22 cellular contexts compared by ENCODE assay signal in genomic region chr15:84949043-84949442, GRCh38. TPM values are rescaled to one million over a fixed set of nuclear protein-coding genes. Genes with fewer than 3 reads are reported as not detected.
DNase-seq lines count a peak whose midpoint lies in the region; ATAC-seq and TF ChIP-seq lines count a peak whose summit lies in the region.
"Had no signal": no experiment of that assay in that cellular context is flagged by ENCODE, and none has a peak within 500 bp of the region (broad histone marks: within the 10 kb centered on the region; RNA-seq: fewer than 3 reads in every experiment).

No MANE protein-coding gene starts in this region.

- peak; percentile 19 for DNase-seq in AG08396 (ENCODE audit: low spot score)
- DNase-seq in PC-3, result no peak
- DNase-seq in dedifferentiated amniotic fluid mesenchymal stem cell (ENCODE audit: extremely low spot score), result peak; percentile 53
- DNase-seq in pons (ENCODE audit: low spot score), result peak; percentile 24
- DNase-seq in GDM1 (lab: John Stamatoyannopoulos, UW), result no peak
- no peak for DNase-seq in NCI-H526 treated with DMSO at 0.1 percent for 48 hours (lab: John Stamatoyannopoulos, UW)
- DNase-seq in NCI-H1092 treated with DMSO at 0.1 percent for 48 hours (lab: John Stamatoyannopoulos, UW), result no peak
- DNase-seq: activated CD4-positive, alpha-beta T cell treated with anti-CD3 and anti-CD28 coated beads, Interleukin-2, amount 50 U/mL, for 48 hours; activated naive CD4-positive, alpha-beta T cell; CD4-positive, alpha-beta T cell; islet precursor cell; KG1; NCI-H1048; NCI-H2081 treated with DMSO at 0.1 percent for 48 hours; NCI-H524; T-helper 2 cell had no signal

- CTCF ChIA-PET in PC-3 (lab: Charles Lee), result no interaction called here

- H3K4me2 ChIP-seq in PC-3 (ENCODE audit: low read length), result peak overlapping the region; percentile 27; the same call in 1 of the 2 replicates

- intact Hi-C loops in PC-3 (cut with micrococcal nuclease), result no loop called here

- POLR2A ChIA-PET in PC-3 (lab: Charles Lee; ENCODE audit: unreplicated experiment), result no interaction called here

- no peaks in the 10 kb centered on the region for H4K20me1 ChIP-seq in PC-3 (ENCODE audit: low read length)

- H3K9me2 ChIP-seq in PC-3 (replicated peaks; ENCODE audit: low read length), result no peaks in the 10 kb centered on the region

- H3K4me3 ChIP-seq in PC-3 (ENCODE audit: low read length), result no peak overlapping the region
- H3K4me3 ChIP-seq: A549, body of pancreas, prostate gland, SJCRH30 had no signal

- BruUV-seq in PC-3 (replicated peaks; lab: Mats Ljungman, UMichigan), result no TSS peak

- peaks cover 32% of the 10 kb centered on the region for H3K4me1 ChIP-seq in PC-3 (ENCODE audit: insufficient read depth, low read length)
- H3K4me1 ChIP-seq: prostate gland had no signal

- H3K27ac ChIP-seq in PC-3 (ENCODE audit: low read length), result peak overlapping the region; percentile 97
- H3K27ac ChIP-seq: body of pancreas, prostate gland, SJCRH30 had no signal

- H3K9ac ChIP-seq in PC-3 (ENCODE audit: low read length), result peak overlapping the region; percentile 54

- H2AFZ ChIP-seq in PC-3 (ENCODE audit: low read length), result no peak overlapping the region

- H3F3A ChIP-seq in PC-3 (ENCODE audit: low read length, unreplicated experiment), result no peaks in the 10 kb centered on the region

- no peaks in the 10 kb centered on the region for H3K36me3 ChIP-seq in PC-3 (ENCODE audit: low read depth, low read length)
- H3K36me3 ChIP-seq: prostate gland, SJCRH30 had no signal

- no peaks in the 10 kb centered on the region for H3K9me3 ChIP-seq in PC-3 (ENCODE audit: low read length)
- H3K9me3 ChIP-seq: A549, body of pancreas, prostate gland, SJCRH30 had no signal

- no peak for TF ChIP-seq CTCF in PC-3 (conservative IDR thresholded peaks at IDR 0.05; ENCODE audit: low read depth, low read length)

- H3K79me2 ChIP-seq in PC-3 (ENCODE audit: low read length), result no peaks in the 10 kb centered on the region

- ATAC-seq in PC-3 (no peak), HG02571 (IDR thresholded peaks at IDR 0.05; ENCODE audit: unreplicated experiment) (no peak)
- ATAC-seq: stimulated activated effector memory CD8-positive, alpha-beta T cell treated with anti-CD3 and anti-CD28 coated beads, Interleukin-12 subunit alpha, Interleukin-12 subunit beta, amount 100 ng/mL, for 72 hours had no signal

- H3K27me3 ChIP-seq in PC-3 (ENCODE audit: low read length), result no peaks in the 10 kb centered on the region
- H3K27me3 ChIP-seq: body of pancreas, SJCRH30 had no signal

RNA-seq across cellular contexts. Expression of gene PDE8A, which starts 32.6 kb away (rescaled TPM):
- total RNA-seq in PC-3 (2014; rRNA removed), result 44.2 and 62.0 TPM in 2 replicates

Comparison
In these comparisons a context has a peak if more than half of its experiments do, and no peak if none do; other contexts are left out.
1. DNase-seq: peak in AG08396 (single experiment), dedifferentiated amniotic fluid mesenchymal stem cell (single experiment) and pons (single experiment); none in PC-3 (single experiment), GDM1 (single experiment), NCI-H526 treated with DMSO at 0.1 percent for 48 hours (single experiment) and NCI-H1092 treated with DMSO at 0.1 percent for 48 hours (single experiment).